27 cellular contexts compared by ENCODE assay signal in the genomic region with DNA sequence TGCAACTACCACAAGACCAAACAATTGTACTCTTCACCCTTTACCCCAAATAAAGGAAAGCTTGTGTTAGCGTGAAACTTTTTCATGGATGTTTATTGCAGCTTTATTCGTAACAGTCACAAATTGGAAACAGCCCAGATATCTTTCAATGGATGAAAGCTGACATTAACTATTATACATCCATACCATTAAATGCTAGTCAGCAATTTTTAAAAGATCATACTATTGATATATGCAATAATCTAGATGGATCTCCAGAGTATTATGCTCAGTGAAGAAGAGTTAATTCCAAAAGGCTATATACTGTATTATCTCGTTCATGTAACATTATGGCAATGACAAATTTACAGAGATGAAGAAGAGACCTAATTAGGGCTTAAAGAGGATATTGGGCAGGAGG.
"Had no signal": no experiment of that assay in that cellular context is flagged by ENCODE, and none has a peak within 500 bp of the region (broad histone marks: within the 10 kb centered on the region; RNA-seq: fewer than 3 reads in every experiment).

No MANE protein-coding gene starts in this region.

- DNase-seq: stimulated activated CD4-positive, alpha-beta T cell treated with anti-CD3 and anti-CD28 coated beads, Interleukin-2, amount 100 ng/mL, for 48 hours; stimulated activated CD4-positive, alpha-beta T cell treated with anti-CD3 and anti-CD28 coated beads, Interleukin-4, amount 100 ng/mL, for 1 hour; stimulated activated CD4-positive, alpha-beta T cell treated with anti-CD3 and anti-CD28 coated beads, Interleukin-4, amount 100 ng/mL, for 24 hours; stimulated activated CD4-positive, alpha-beta T cell treated with anti-CD3 and anti-CD28 coated beads, Interleukin-4, amount 100 ng/mL, for 4 hours; stimulated activated CD8-positive, alpha-beta memory T cell treated with anti-CD3 and anti-CD28 coated beads, Interleukin-4, amount 100 ng/mL, for 48 hours; stimulated activated naive B cell treated with anti-CD40 and anti-IgM and Interleukin-4, amounts not matched to agents 10 μg/mL and 1 μg/mL and 100 μg/mL, for 72 hours; stimulated activated naive CD4-positive, alpha-beta T cell; stimulated activated naive CD4-positive, alpha-beta T cell treated with Interleukin-2 at 50 U/mL for 16 hours; stimulated activated naive CD8-positive, alpha-beta T cell treated with anti-CD3 and anti-CD28 coated beads, Interleukin-15, amount 100 ng/mL, for 72 hours; stimulated activated naive CD8-positive, alpha-beta T cell treated with anti-CD3 and anti-CD28 coated beads, Interleukin-15, Interleukin-2, amounts not matched to agents 100 U/mL and 50 U/mL, for 24 hours; stomach; substantia nigra; testis; thyroid gland; tibial artery; transverse colon; trophoblast cell; upper lobe of right lung; uterus had no signal

- H3K4me3 ChIP-seq: stomach, suprapubic skin, testis, thoracic aorta, thyroid gland, tibial artery, tibial nerve, transverse colon, upper lobe of left lung, upper lobe of right lung, uterus, vagina had no signal

- H3K4me1 ChIP-seq: stomach, suprapubic skin, testis, thyroid gland, tibial artery, tibial nerve, transverse colon, upper lobe of left lung, upper lobe of right lung, uterus, vagina had no signal

- H3K9me3 ChIP-seq: suprapubic skin, testis, thyroid gland, tibial artery, tibial nerve, transverse colon, upper lobe of left lung, upper lobe of right lung, uterus, vagina had no signal

- H3K36me3 ChIP-seq: stomach, suprapubic skin, thoracic aorta, thyroid gland, tibial artery, tibial nerve, transverse colon, upper lobe of left lung, upper lobe of right lung, uterus, vagina had no signal

- FAIRE-seq: urothelium cell line had no signal

- ATAC-seq: stimulated activated effector memory CD8-positive, alpha-beta T cell treated with anti-CD3 and anti-CD28 coated beads, Interleukin-12 subunit alpha, Interleukin-12 subunit beta, amount 100 ng/mL, for 72 hours; stimulated activated memory B cell treated with anti-CD40 and anti-IgM and Interleukin-4, amounts not matched to agents 10 μg/mL and 1 μg/mL and 100 μg/mL, for 72 hours; stimulated activated naive B cell treated with anti-CD40 and anti-IgM and Interleukin-4, amounts not matched to agents 10 μg/mL and 1 μg/mL and 100 μg/mL, for 72 hours; stimulated activated naive CD8-positive, alpha-beta T cell treated with anti-CD3 and anti-CD28 coated beads, Interleukin-15, amount 100 ng/mL, for 72 hours; stimulated activated naive CD8-positive, alpha-beta T cell treated with anti-CD3 and anti-CD28 coated beads, Interleukin-15, Interleukin-2, amounts not matched to agents 100 U/mL and 50 U/mL, for 24 hours; upper lobe of right lung had no signal

- H3K27ac ChIP-seq: stomach, suprapubic skin, testis, thoracic aorta, thyroid gland, tibial artery, tibial nerve, transverse colon, upper lobe of left lung, upper lobe of right lung, uterus, vagina had no signal

- H3K27me3 ChIP-seq: stomach, suprapubic skin, testis, thyroid gland, tibial artery, tibial nerve, transverse colon, upper lobe of left lung, upper lobe of right lung, uterus, vagina had no signal
